In the genomic region with DNA sequence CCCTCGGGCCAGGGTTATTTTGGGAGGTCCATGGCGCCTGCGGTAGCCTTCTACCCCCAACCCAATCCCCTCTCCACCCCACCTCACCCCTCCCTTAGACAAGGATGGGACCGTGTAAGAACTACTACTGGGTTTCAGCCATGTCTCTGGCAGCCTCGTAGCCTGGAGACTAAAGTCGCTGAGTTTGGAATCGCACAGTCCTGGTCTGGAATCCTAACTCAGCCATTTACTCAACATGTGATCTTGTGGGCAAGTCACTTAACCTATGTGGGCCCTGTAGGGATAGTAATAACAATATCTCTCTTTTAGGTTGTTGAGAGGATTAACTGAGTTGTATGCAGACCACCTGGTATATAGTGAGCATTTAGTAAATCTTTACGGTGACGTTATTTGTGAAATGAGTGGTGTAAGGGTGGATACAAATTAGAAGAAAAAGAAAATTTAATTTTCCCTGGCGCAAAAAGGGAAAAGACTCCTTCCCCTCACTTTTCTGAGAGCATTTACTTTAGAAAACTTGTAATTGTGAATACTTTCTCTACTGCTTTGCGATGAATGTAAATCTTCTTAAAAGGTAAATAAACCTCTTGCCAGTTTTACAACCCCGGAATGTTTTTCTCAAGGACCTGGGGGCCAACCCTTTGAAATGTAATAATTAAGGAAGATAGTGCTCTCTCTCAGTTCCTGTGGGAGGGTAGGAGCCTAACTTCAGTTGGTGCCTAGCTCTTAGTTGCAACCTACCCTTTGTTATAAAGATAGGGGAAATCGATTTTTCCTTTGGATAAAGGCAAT, we compare ENCODE assay signal across 9 cellular contexts. TPM values are rescaled to one million over a fixed set of nuclear protein-coding genes. Genes with fewer than 3 reads are reported as not detected.
DNase-seq lines count a peak whose midpoint lies in the region; ATAC-seq and TF ChIP-seq lines count a peak whose summit lies in the region.
"Had no signal": no experiment of that assay in that cellular context is flagged by ENCODE, and none has a peak within 500 bp of the region (broad histone marks: within the 10 kb centered on the region; RNA-seq: fewer than 3 reads in every experiment).

No MANE protein-coding gene starts in this region.

- H3K27ac Mint-ChIP-seq in T-helper 1 cell treated with Interleukin-12 subunit alpha and Interleukin-12 subunit beta and Interleukin-4 antibody, amounts not matched to agents 30 μg/mL and 1 μg/mL, for 36 hours: peak overlapping the region; percentile 94

- ATAC-seq in HG02840 (IDR thresholded peaks at IDR 0.05; ENCODE audit: low FRiP score, unreplicated experiment): peak; percentile 31

- H3K9me3 ChIP-seq in colonic mucosa: no peaks in the 10 kb centered on the region
- no peaks in the 10 kb centered on the region for H3K9me3 ChIP-seq in mesodermal cell (ENCODE audit: control insufficient read depth, low read length)
- H3K9me3 ChIP-seq in vagina: no peaks in the 10 kb centered on the region

- peak overlapping the region; percentile 71 for H3K27ac ChIP-seq in colonic mucosa
- H3K27ac ChIP-seq in mesodermal cell (ENCODE audit: low read depth, low read length, severe bottlenecking): peak overlapping the region; percentile 99
- H3K27ac ChIP-seq in vagina: peak overlapping the region; percentile 95

- TF ChIP-seq CTCF in colonic mucosa (IDR thresholded peaks at IDR 0.05) (no peak), vagina (IDR thresholded peaks at IDR 0.05) (no peak)

- H3K27me3 Mint-ChIP-seq in T-helper 1 cell treated with Interleukin-12 subunit alpha and Interleukin-12 subunit beta and Interleukin-4 antibody, amounts not matched to agents 30 μg/mL and 1 μg/mL, for 36 hours (ENCODE audit: low read depth): no peaks in the 10 kb centered on the region

- no peak for TF ChIP-seq POLR2A in vagina (IDR thresholded peaks at IDR 0.05)

- H3K4me3 ChIP-seq in colonic mucosa: peak overlapping the region; percentile 93
- peak overlapping the region; percentile 89 for H3K4me3 ChIP-seq in mesodermal cell (ENCODE audit: extremely low read depth, insufficient read depth, low read length, poor library complexity, severe bottlenecking)
- peak overlapping the region; percentile 89 to 99 for H3K4me3 ChIP-seq in vagina

- H3K4me3 Mint-ChIP-seq in T-helper 1 cell treated with Interleukin-12 subunit alpha and Interleukin-12 subunit beta and Interleukin-4 antibody, amounts not matched to agents 30 μg/mL and 1 μg/mL, for 36 hours: peak overlapping the region; percentile 100

- H3K36me3 ChIP-seq in colonic mucosa (peaks cover 9% of the 10 kb centered on the region), mesodermal cell (ENCODE audit: control insufficient read depth, insufficient read depth, low read length) (peaks cover 28% of the 10 kb centered on the region), vagina (peaks cover 0 to 17% of the 10 kb centered on the region in 2 donors)

- H3K9me3 Mint-ChIP-seq in T-helper 1 cell treated with Interleukin-12 subunit alpha and Interleukin-12 subunit beta and Interleukin-4 antibody, amounts not matched to agents 30 μg/mL and 1 μg/mL, for 36 hours: no peaks in the 10 kb centered on the region

- DNase-seq in T-helper 1 cell (no peak), NCI-H510A treated with DMSO at 0.1 percent for 48 hours (lab: John Stamatoyannopoulos, UW) (peak; percentile 97), colonic mucosa (no peak), vagina (ENCODE audit: extremely low spot score in 2 of 2) (no peak)
- DNase-seq in stimulated activated CD4-positive, alpha-beta T cell treated with anti-CD3 and anti-CD28 coated beads, Interleukin-2, amount 100 ng/mL, for 24 hours: no peak

- H3K36me3 Mint-ChIP-seq in T-helper 1 cell treated with Interleukin-12 subunit alpha and Interleukin-12 subunit beta and Interleukin-4 antibody, amounts not matched to agents 30 μg/mL and 1 μg/mL, for 36 hours (ENCODE audit: low read depth): peaks cover 17% of the 10 kb centered on the region

- H3K27me3 ChIP-seq in colonic mucosa (no peaks in the 10 kb centered on the region), vagina (no peaks in the 10 kb centered on the region)

- H3K4me1 Mint-ChIP-seq in T-helper 1 cell treated with Interleukin-12 subunit alpha and Interleukin-12 subunit beta and Interleukin-4 antibody, amounts not matched to agents 30 μg/mL and 1 μg/mL, for 36 hours (ENCODE audit: low read depth): peaks cover 36% of the 10 kb centered on the region

- 5 to 22% methylated on average over 7 of the region's 13 CpGs for WGBS in mesodermal cell (ENCODE audit: insufficient coverage in 2 of 2), 2 experiments

- H3K4me1 ChIP-seq in colonic mucosa (peaks cover 7% of the 10 kb centered on the region), mesodermal cell (ENCODE audit: control insufficient read depth, insufficient read depth, low read length, poor library complexity, severe bottlenecking) (peaks cover 12% of the 10 kb centered on the region), vagina (peaks cover 26% of the 10 kb centered on the region)

- intact Hi-C loops in colonic mucosa (cut with DNase I) (no loop called here), vagina (cut with DNase I) (no loop called here)

- H3K9ac ChIP-seq in colonic mucosa (ENCODE audit: low read depth in 2 of 2, low read length in 2 of 2): peak overlapping the region; percentile 63 to 89

RNA-seq across cellular contexts. Expression of gene MRPS15, which starts 0.6 kb away (rescaled TPM):
- 100 to 1,000 TPM in 1 of 2 donors, 10 to 100 TPM in 1; 57.9 to 106 TPM for total RNA-seq in colonic mucosa
- polyA plus RNA-seq in mesodermal cell (2013, experiment 1 of 2): 122 TPM
- 133 TPM for polyA plus RNA-seq in mesodermal cell (2013, experiment 2 of 2)
- total RNA-seq in vagina: 54.0 TPM

RNA-seq across cellular contexts. Expression of gene OSCP1, which starts 14.5 kb away (rescaled TPM):
- 1 to 10 TPM; 2.8 to 3.7 TPM for total RNA-seq in colonic mucosa
- 10.8 TPM for polyA plus RNA-seq in mesodermal cell (2013, experiment 1 of 2)
- 8.5 TPM for polyA plus RNA-seq in mesodermal cell (2013, experiment 2 of 2)
- total RNA-seq in vagina: 5.2 TPM

RNA-seq across cellular contexts. Expression of gene CSF3R, which starts 17.9 kb away (rescaled TPM):
- total RNA-seq in colonic mucosa (1 to 10 TPM; 1.1 to 3.8 TPM), vagina (8.8 TPM)
- 1.8 TPM for polyA plus RNA-seq in mesodermal cell (2013, experiment 1 of 2)
- 1.5 TPM for polyA plus RNA-seq in mesodermal cell (2013, experiment 2 of 2)
- total RNA-seq: glomerular endothelial cell had no signal
